ENCODE assay signal across 8 cellular contexts in genomic region chr17:27756467-27757371, GRCh38. TPM values are rescaled to one million over a fixed set of nuclear protein-coding genes. Genes with fewer than 3 reads are reported as not detected.
DNase-seq lines count a peak whose midpoint lies in the region; ATAC-seq, FAIRE-seq and TF ChIP-seq lines count a peak whose summit lies in the region.

No MANE protein-coding gene starts in this region.

- in situ Hi-C loops in ACHN (cut with HindIII; ENCODE audit: low pct_ligation_motif_present, low pct_unique_long_range_greater_than_20kb, low sequenced_read_pairs): no loop called here

- no peaks in the 10 kb centered on the region for H3K79me2 ChIP-seq in PC-9 (ENCODE audit: low read depth)

- no peak overlapping the region for H3K4me3 ChIP-seq in PC-9
- no peak overlapping the region for H3K4me3 ChIP-seq in small intestine (ENCODE audit: low read depth in 1 of 2, low read length in 2 of 2)

- H3K27ac ChIP-seq in PC-9 (no peak overlapping the region), small intestine (ENCODE audit: low read depth in 1 of 2, low read length in 1 of 2) (no peak overlapping the region)

- FAIRE-seq in small intestine (lab: Jason Lieb, UNC): no peak

- CTCF ChIA-PET in PC-9 (lab: Charles Lee): interaction anchor here (0.6 to 1.5 kb wide), 3 partner anchors 42 to 137 kb away, joined by 4 to 6 read pairs (median 4); no protein-coding TSS in a partner anchor

- H3K27me3 ChIP-seq in PC-9 (ENCODE audit: insufficient read depth, low read depth) (peaks cover 23% of the 10 kb centered on the region), small intestine (ENCODE audit: control insufficient read depth in 2 of 2, insufficient read depth in 2 of 2, low read length in 2 of 2) (peaks cover 0 to 1% of the 10 kb centered on the region in 2 donors)

- H3K4me1 ChIP-seq in PC-9 (replicated peaks; ENCODE audit: insufficient read depth) (no peaks in the 10 kb centered on the region), small intestine (ENCODE audit: control insufficient read depth in 2 of 2, insufficient read depth in 1 of 2, low read depth in 1 of 2, low read length in 1 of 2) (no peaks in the 10 kb centered on the region)

- no peaks in the 10 kb centered on the region for H3K9me2 ChIP-seq in PC-9 (ENCODE audit: insufficient read depth)

- TF ChIP-seq CTCF in GM10266 (IDR thresholded peaks at IDR 0.05; ENCODE audit: control insufficient read depth, insufficient read depth, low read depth, missing control alignments) (peak; percentile 76), PC-9 (conservative IDR thresholded peaks at IDR 0.05) (peak; percentile 95)

- H4K20me1 ChIP-seq in PC-9 (ENCODE audit: insufficient read depth): no peaks in the 10 kb centered on the region

- DNase-seq in ACHN (peak; percentile 59), GM10266 (ENCODE audit: extremely low spot score) (no peak), PC-9 (peak in 1 of 2 experiments; percentile 51), left cardiac atrium (no peak), small intestine (peak; percentile 51), hepatic stellate cell (ENCODE audit: low spot score) (no peak)
- peak; percentile 24 for DNase-seq in activated gamma-delta T cell treated with anti-CD3 and anti-CD28 coated beads, Interleukin-2, amount 50 U/mL, for 16 hours (ENCODE audit: low read depth)

- no peaks in the 10 kb centered on the region for H3F3A ChIP-seq in PC-9 (ENCODE audit: insufficient read depth, low read depth)

- POLR2A ChIA-PET in PC-9 (lab: Charles Lee; ENCODE audit: unreplicated experiment): interaction anchor here (0.5 kb wide), 1 partner anchor 529 kb away, joined by 5 read pairs; no protein-coding TSS in a partner anchor

- BruUV-seq in PC-9 (replicated peaks; lab: Mats Ljungman, UMichigan): no TSS peak

- 73 to 82% (median 74%) methylated on average over 17 of the region's 17 CpGs for WGBS in small intestine, 3 donors

- ATAC-seq in left cardiac atrium (peak; percentile 22 to 27), HG02973 (IDR thresholded peaks at IDR 0.05; ENCODE audit: unreplicated experiment) (no peak)

- no peaks in the 10 kb centered on the region for H3K36me3 ChIP-seq in PC-9 (ENCODE audit: low read depth)
- peaks cover 0 to 2% of the 10 kb centered on the region in 2 donors for H3K36me3 ChIP-seq in small intestine (ENCODE audit: control insufficient read depth in 2 of 2, insufficient read depth in 2 of 2, low read length in 2 of 2)

- no peak overlapping the region for H2AFZ ChIP-seq in PC-9

- H3K9me3 ChIP-seq in PC-9 (ENCODE audit: insufficient read depth, low read depth) (no peaks in the 10 kb centered on the region), small intestine (ENCODE audit: control insufficient read depth, low read depth) (no peaks in the 10 kb centered on the region)

- intact Hi-C loops in PC-9 (cut with micrococcal nuclease; ENCODE audit: unreplicated experiment) (loop anchor here (1.0 kb wide), 2 partner anchors 102 to 153 kb away; no protein-coding TSS in a partner anchor), left cardiac atrium (cut with DNase I) (loop anchor here (2.0 to 10.0 kb wide), 4 partner anchors 100 to 154 kb away; no protein-coding TSS in a partner anchor)

- no peak overlapping the region for H3K4me2 ChIP-seq in PC-9

RNA-seq across cellular contexts. Expression of gene NOS2, which starts 43.6 kb away (rescaled TPM):
- total RNA-seq in PC-9 (2021): not detected in 2 replicates
- under 1 TPM in 1 of 2 donors, not detected in 1; 0.05 TPM for total RNA-seq in left cardiac atrium
- 10 to 100 TPM in 1 of 3 donors, 1 to 10 TPM in 1, under 1 TPM in 1; 0.22 to 29.9 (median 1.1) TPM for polyA plus RNA-seq in small intestine

Comparison
In these comparisons a context has a peak if more than half of its experiments do, and no peak if none do; other contexts are left out.
1. DNase-seq: peak in ACHN (single experiment), activated gamma-delta T cell treated with anti-CD3 and anti-CD28 coated beads, Interleukin-2, amount 50 U/mL, for 16 hours (single experiment) and small intestine (single experiment); none in GM10266 (single experiment), left cardiac atrium (single experiment) and hepatic stellate cell (single experiment).